In the genomic region with DNA sequence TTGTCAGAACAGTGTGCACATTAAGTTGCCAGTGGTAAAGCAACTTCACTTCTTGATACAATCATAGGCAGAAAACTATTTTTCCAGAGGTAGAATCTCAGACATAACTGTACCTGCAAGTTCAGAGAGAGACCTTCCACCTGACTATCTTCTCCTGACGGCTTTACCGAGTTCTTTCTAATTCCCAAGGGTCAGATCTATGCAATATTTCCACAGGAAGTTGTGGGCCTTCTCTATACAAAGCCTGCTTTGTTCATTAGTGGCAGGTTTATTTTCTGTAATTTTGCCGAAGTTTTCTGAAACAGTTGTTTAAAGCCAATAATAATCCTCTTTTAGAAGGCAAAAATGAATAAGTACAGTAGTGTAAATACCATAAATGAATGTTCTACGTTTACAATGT, we compare ENCODE assay signal across 1 cellular context.
TF ChIP-seq lines count a peak whose summit lies in the region.

No MANE protein-coding gene starts in this region.

TF ChIP-seq in K562, 482 proteins besides CTCF, POLR2A, EP300 and RAD21:
- TF ChIP-seq, protein P1, sequence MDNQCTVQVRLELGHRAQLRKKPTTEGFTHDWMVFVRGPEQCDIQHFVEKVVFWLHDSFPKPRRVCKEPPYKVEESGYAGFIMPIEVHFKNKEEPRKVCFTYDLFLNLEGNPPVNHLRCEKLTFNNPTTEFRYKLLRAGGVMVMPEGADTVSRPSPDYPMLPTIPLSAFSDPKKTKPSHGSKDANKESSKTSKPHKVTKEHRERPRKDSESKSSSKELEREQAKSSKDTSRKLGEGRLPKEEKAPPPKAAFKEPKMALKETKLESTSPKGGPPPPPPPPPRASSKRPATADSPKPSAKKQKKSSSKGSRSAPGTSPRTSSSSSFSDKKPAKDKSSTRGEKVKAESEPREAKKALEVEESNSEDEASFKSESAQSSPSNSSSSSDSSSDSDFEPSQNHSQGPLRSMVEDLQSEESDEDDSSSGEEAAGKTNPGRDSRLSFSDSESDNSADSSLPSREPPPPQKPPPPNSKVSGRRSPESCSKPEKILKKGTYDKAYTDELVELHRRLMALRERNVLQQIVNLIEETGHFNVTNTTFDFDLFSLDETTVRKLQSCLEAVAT (IDR thresholded peaks at IDR 0.05) = no peak
- TF ChIP-seq IFI16 (CRISPR knock-in tag; IDR thresholded peaks at IDR 0.05) (no peak), ZNF3 (CRISPR knock-in tag; IDR thresholded peaks at IDR 0.05) (no peak)
